ENCODE assay signal across 20 cellular contexts in the genomic region with DNA sequence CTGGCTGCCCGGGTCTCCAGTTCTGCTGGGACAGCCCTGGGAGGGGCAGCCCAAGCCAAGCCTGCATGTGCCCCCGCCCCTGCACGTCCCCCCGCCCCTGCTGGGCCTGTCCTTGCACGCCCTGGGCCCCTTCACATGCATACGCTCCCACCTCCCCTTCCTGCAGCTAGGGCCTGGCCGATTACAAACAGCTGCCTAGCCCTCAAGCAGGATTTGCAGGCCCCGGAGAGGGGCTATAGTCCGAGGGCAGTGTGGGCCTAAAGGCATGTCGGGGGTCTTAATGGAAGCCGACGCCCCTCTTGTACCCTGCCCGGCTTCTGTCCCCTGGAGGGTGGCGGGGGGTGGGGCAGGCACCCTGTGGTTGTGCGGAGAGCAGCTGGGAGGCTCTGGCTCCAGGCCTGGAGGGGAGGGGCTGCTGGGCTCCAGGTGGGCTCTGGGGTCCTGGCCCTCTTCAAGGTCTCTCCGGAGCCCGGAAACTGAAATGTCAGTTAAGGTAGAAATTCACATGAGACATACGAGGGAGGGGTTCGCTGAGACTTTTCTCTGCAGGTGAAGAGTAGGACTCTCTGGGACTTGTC. TPM values are rescaled to one million over a fixed set of nuclear protein-coding genes. Genes with fewer than 3 reads are reported as not detected.
DNase-seq lines count a peak whose midpoint lies in the region; ATAC-seq, FAIRE-seq and TF ChIP-seq lines count a peak whose summit lies in the region.
"Had no signal": no experiment of that assay in that cellular context is flagged by ENCODE, and none has a peak within 500 bp of the region (broad histone marks: within the 10 kb centered on the region; RNA-seq: fewer than 3 reads in every experiment).

No MANE protein-coding gene starts in this region.

- H3K9me3 Mint-ChIP-seq in osteocyte (ENCODE audit: unreplicated experiment) = no peaks in the 10 kb centered on the region

- H3K27ac Mint-ChIP-seq in osteocyte (ENCODE audit: unreplicated experiment) = peak overlapping the region; percentile 95
- H3K27ac Mint-ChIP-seq: activated CD4-positive, alpha-beta T cell treated with anti-CD3 and anti-CD28 coated beads for 36 hours had no signal

- H4K20me1 ChIP-seq in HepG2 (ENCODE audit: insufficient read depth, low read length) = no peaks in the 10 kb centered on the region

- intact Hi-C loops in right lobe of liver (cut with DNase I) = no loop called here
- intact Hi-C loops in HepG2 (cut with micrococcal nuclease; ENCODE audit: unreplicated experiment) = no loop called here
- intact Hi-C loops in esophagus squamous epithelium (cut with DNase I) = loop anchor here (10.0 kb wide), 1 partner anchor 64 kb away; no protein-coding TSS in a partner anchor
- intact Hi-C loops in thyroid gland (cut with DNase I) = no loop called here

- H3K9ac ChIP-seq in HepG2 (ENCODE audit: insufficient read depth, low read depth, low read length) = no peak overlapping the region

- H3K27ac ChIP-seq in right lobe of liver = no peak overlapping the region
- no peak overlapping the region for H3K27ac ChIP-seq in HepG2 (ENCODE audit: extremely low read length, insufficient read depth, low read length)
- peak overlapping the region in 3 of 4 donors; percentile 1 to 75 (median 51) for H3K27ac ChIP-seq in esophagus squamous epithelium
- H3K27ac ChIP-seq in thyroid gland = no peak overlapping the region
- H3K27ac ChIP-seq: pancreas, SK-N-MC had no signal

- no peaks in the 10 kb centered on the region for H3K36me3 ChIP-seq in right lobe of liver
- H3K36me3 ChIP-seq in HepG2 (replicated peaks in 1 of 2; ENCODE audit: control insufficient read depth in 1 of 2, insufficient read depth in 2 of 2, low read length in 2 of 2) = no peaks in the 10 kb centered on the region
- no peaks in the 10 kb centered on the region for H3K36me3 ChIP-seq in esophagus squamous epithelium
- H3K36me3 ChIP-seq in thyroid gland = no peaks in the 10 kb centered on the region
- H3K36me3 ChIP-seq: pancreas, upper lobe of left lung had no signal

- TF ChIP-seq EP300 in HepG2 (IDR thresholded peaks at IDR 0.05; ENCODE audit: low read depth in 2 of 2, low read length in 2 of 2) (no peak), HepG2 (CRISPR knock-in tag; IDR thresholded peaks at IDR 0.05; ENCODE audit: borderline replicate concordance) (no peak)

- no peak for TF ChIP-seq CTCF in right lobe of liver (IDR thresholded peaks at IDR 0.05)
- TF ChIP-seq CTCF in HepG2 (CRISPR knock-in tag; IDR thresholded peaks at IDR 0.05) = no peak
- TF ChIP-seq CTCF in esophagus squamous epithelium (IDR thresholded peaks at IDR 0.05) = no peak
- no peak for TF ChIP-seq CTCF in osteocyte (IDR thresholded peaks at IDR 0.05)
- no peak for TF ChIP-seq CTCF in thyroid gland (IDR thresholded peaks at IDR 0.05)

- H3K4me1 ChIP-seq in right lobe of liver = no peaks in the 10 kb centered on the region
- no peaks in the 10 kb centered on the region for H3K4me1 ChIP-seq in HepG2 (ENCODE audit: insufficient read depth, low read length)
- H3K4me1 ChIP-seq in esophagus squamous epithelium = peaks cover 0 to 50% (median 15%) of the 10 kb centered on the region in 3 donors
- peaks cover 0 to 10% of the 10 kb centered on the region in 2 donors for H3K4me1 ChIP-seq in thyroid gland
- H3K4me1 ChIP-seq: pancreas had no signal

- H3K4me1 Mint-ChIP-seq in osteocyte (ENCODE audit: unreplicated experiment) = peaks cover 72% of the 10 kb centered on the region
- H3K4me1 Mint-ChIP-seq: activated CD4-positive, alpha-beta T cell treated with anti-CD3 and anti-CD28 coated beads for 36 hours; central memory CD8-positive, alpha-beta T cell had no signal

- TF ChIP-seq RAD21 in HepG2 (CRISPR knock-in tag; IDR thresholded peaks at IDR 0.05) = no peak

- H3K9me3 ChIP-seq in right lobe of liver (no peaks in the 10 kb centered on the region), HepG2 (ENCODE audit: low read length) (peaks cover 15% of the 10 kb centered on the region), esophagus squamous epithelium (peaks cover 0 to 10% (median 7%) of the 10 kb centered on the region in 3 donors), thyroid gland (no peaks in the 10 kb centered on the region)
- H3K9me3 ChIP-seq: pancreas had no signal

- H3K4me2 ChIP-seq in HepG2 (ENCODE audit: low read depth, low read length) = no peak overlapping the region

- H3K4me3 ChIP-seq in right lobe of liver = no peak overlapping the region
- no peak overlapping the region for H3K4me3 ChIP-seq in HepG2 (replicated peaks in 1 of 3; ENCODE audit: insufficient read depth in 1 of 3, low read depth in 2 of 3, low read length in 3 of 3)
- H3K4me3 ChIP-seq in esophagus squamous epithelium = no peak overlapping the region
- no peak overlapping the region for H3K4me3 ChIP-seq in thyroid gland (replicated peaks in 1 of 3)
- H3K4me3 ChIP-seq: pancreas, SK-N-MC, upper lobe of left lung had no signal

- FAIRE-seq in HepG2 (lab: Jason Lieb, UNC) (no peak), GM12891 (lab: Jason Lieb, UNC) (no peak)
- FAIRE-seq: pancreas, small intestine had no signal

- H2AFZ ChIP-seq in HepG2 (ENCODE audit: low read length) = no peak overlapping the region

- in situ Hi-C loops in HepG2 (cut with HindIII; ENCODE audit: extremely low pct_ligation_motif_present, low pct_unique_long_range_greater_than_20kb) = no loop called here

- ATAC-seq in right lobe of liver = no peak
- no peak for ATAC-seq in HepG2
- ATAC-seq in HG03280 (IDR thresholded peaks at IDR 0.05; ENCODE audit: unreplicated experiment) = no peak
- ATAC-seq: activated CD4-positive, alpha-beta T cell treated with anti-CD3 and anti-CD28 coated beads for 36 hours; left cardiac atrium; pancreas had no signal

- TF ChIP-seq POLR2A in right lobe of liver (IDR thresholded peaks at IDR 0.05) (no peak), HepG2 (IDR thresholded peaks at IDR 0.05; ENCODE audit: insufficient read depth in 1 of 2, low read depth in 2 of 2, low read length in 2 of 2) (no peak), esophagus squamous epithelium (IDR thresholded peaks at IDR 0.05) (no peak), thyroid gland (IDR thresholded peaks at IDR 0.05) (no peak), GM12891 (IDR thresholded peaks at IDR 0.05; ENCODE audit: low read depth, low read length) (no peak)

- POLR2A ChIA-PET in HepG2 (lab: Yijun Ruan, JAX) = no interaction called here

- BruUV-seq in HepG2 (replicated peaks; lab: Mats Ljungman, UMichigan) = no TSS peak

- no peaks in the 10 kb centered on the region for H3K27me3 ChIP-seq in right lobe of liver
- peaks cover 5 to 22% of the 10 kb centered on the region in 2 experiments; a peak in 3 of 5 replicates for H3K27me3 ChIP-seq in HepG2 (ENCODE audit: control insufficient read depth in 1 of 2, insufficient read depth in 2 of 2, low read length in 2 of 2)
- no peaks in the 10 kb centered on the region for H3K27me3 ChIP-seq in esophagus squamous epithelium
- H3K27me3 ChIP-seq in thyroid gland = no peaks in the 10 kb centered on the region
- H3K27me3 ChIP-seq: pancreas, upper lobe of left lung had no signal

- H3K79me2 ChIP-seq in HepG2 (ENCODE audit: insufficient read depth, low read length) = no peaks in the 10 kb centered on the region

- CTCF ChIA-PET in HepG2 (lab: Yijun Ruan, JAX; ENCODE audit: low intra/inter-chr PET ratio, low total read pairs) = no interaction called here

- H3K4me3 Mint-ChIP-seq in osteocyte (ENCODE audit: unreplicated experiment) = no peak overlapping the region
- H3K4me3 Mint-ChIP-seq: activated CD4-positive, alpha-beta T cell treated with anti-CD3 and anti-CD28 coated beads for 36 hours; central memory CD8-positive, alpha-beta T cell had no signal

- WGBS in right lobe of liver (ENCODE audit: insufficient coverage, low coverage, low lambda C conversion rate, missing lambda C conversion rate) = 52% methylated on average over 4 of the region's 19 CpGs
- WGBS in HepG2 (ENCODE audit: low lambda C conversion rate) = 44% methylated on average over 11 of the region's 19 CpGs
- WGBS in esophagus squamous epithelium, 2 donors = 81 to 85% methylated on average over 4 to 5 of the region's 19 CpGs
- WGBS in thyroid gland, 2 donors = 73% methylated on average over 15 to 19 of the region's 19 CpGs

- DNase-seq in right lobe of liver (peak in 2 of 3 donors; percentile 8 to 25), HepG2 (ENCODE audit: low spot score) (no peak), esophagus squamous epithelium (lab: John Stamatoyannopoulos, UW) (no peak), osteocyte (ENCODE audit: extremely low spot score, unreplicated experiment) (no peak), thyroid gland (no peak), GM12891 (ENCODE audit: insufficient read length, low spot score) (no peak), HCEC 1CT (no peak)
- DNase-seq: activated CD4-positive, alpha-beta T cell treated with anti-CD3 and anti-CD28 coated beads for 36 hours; activated effector memory CD4-positive, alpha-beta T cell treated with Interleukin-2 at 50 U/mL for 16 hours; amniotic stem cell; DMS53; left cardiac atrium; MM.1S; NCI-H2029 treated with DMSO at 0.1 percent for 48 hours; small intestine had no signal

- H3K36me3 Mint-ChIP-seq in osteocyte (ENCODE audit: unreplicated experiment) = peaks cover 7% of the 10 kb centered on the region

- H3K27me3 Mint-ChIP-seq in osteocyte (ENCODE audit: unreplicated experiment) = no peaks in the 10 kb centered on the region
- H3K27me3 Mint-ChIP-seq: activated CD4-positive, alpha-beta T cell treated with anti-CD3 and anti-CD28 coated beads for 36 hours had no signal

RNA-seq across cellular contexts. Expression of a gene that starts 16.9 kb away (rescaled TPM):
- total RNA-seq in right lobe of liver = 10 to 100 TPM in 2 of 6 experiments, 1 to 10 TPM in 4; 1.5 to 17.0 (median 7.7) TPM
- total RNA-seq in HepG2 (2016; rRNA removed; fragmentation: Illumina TruSeq; extraction: Trizol) = not detected in 2 replicates
- total RNA-seq in HepG2 (2016; cell fraction: cytosol; rRNA removed; fragmentation: Illumina TruSeq; extraction: Trizol; ENCODE audit: low read depth) = not detected in 2 replicates
- not detected in 2 replicates for total RNA-seq in HepG2 (2016; cell fraction: insoluble cytoplasmic fraction; rRNA removed; fragmentation: Illumina TruSeq; extraction: Trizol)
- not detected in 2 replicates for total RNA-seq in HepG2 (2016; cell fraction: membrane; rRNA removed; fragmentation: Illumina TruSeq; extraction: Trizol)
- total RNA-seq in HepG2 (2016; cell fraction: nucleus; rRNA removed; fragmentation: Illumina TruSeq; extraction: Trizol) = not detected in 2 replicates
- under 0.01 TPM in 1 of 2 replicates, not detected in the other for polyA plus RNA-seq in HepG2 (2011; rRNA removed)
- under 0.01 TPM in 1 of 2 replicates, not detected in the other for polyA plus RNA-seq in HepG2 (2011; cell fraction: cytosol; rRNA removed)
- 0.07 and 0.08 TPM in 2 replicates for polyA plus RNA-seq in HepG2 (2011; cell fraction: nucleus; rRNA removed)
- polyA plus RNA-seq in HepG2 (2012) = not detected in 2 replicates
- not detected in 2 replicates for polyA plus RNA-seq in HepG2 (2016; cell fraction: cytosol; fragmentation: Illumina TruSeq; extraction: Trizol; ENCODE audit: low read depth)
- not detected in 2 replicates for polyA plus RNA-seq in HepG2 (2016; cell fraction: insoluble cytoplasmic fraction; fragmentation: Illumina TruSeq; extraction: Trizol; ENCODE audit: low read depth)
- polyA plus RNA-seq in HepG2 (2016; cell fraction: membrane; fragmentation: Illumina TruSeq; extraction: Trizol; ENCODE audit: low read depth) = not detected in 2 replicates
- polyA plus RNA-seq in HepG2 (2016; cell fraction: nucleus; fragmentation: Illumina TruSeq; extraction: Trizol; ENCODE audit: insufficient read depth, low read depth) = 0.19 TPM in 1 of 2 replicates, not detected in the other
- 0.04 and 20.3 TPM in 2 replicates for polyA minus RNA-seq in HepG2 (2011; rRNA and poly(A)+ RNA removed; ENCODE audit: low replicate concordance)
- polyA minus RNA-seq in HepG2 (2011; cell fraction: cytosol; rRNA and poly(A)+ RNA removed) = 0.20 TPM in 1 of 2 replicates, not detected in the other
- not detected in 2 replicates for polyA minus RNA-seq in HepG2 (2011; cell fraction: nucleus; rRNA and poly(A)+ RNA removed)
- 10 to 100 TPM in 1 of 4 donors, 1 to 10 TPM in 3; 4.0 to 12.8 (median 6.3) TPM for total RNA-seq in esophagus squamous epithelium
- 1,552 and 1,672 TPM in 2 replicates for total RNA-seq in osteocyte
- total RNA-seq in thyroid gland = 10 to 100 TPM in 2 of 4 donors, 1 to 10 TPM in 2; 4.8 to 16.5 (median 9.4) TPM
- 0.81 TPM for polyA plus RNA-seq in GM12891 (2012; ENCODE audit: low read depth, missing spikeins)

Comparison
In these comparisons a context has a peak if more than half of its experiments do, and no peak if none do; other contexts are left out.
1. DNase-seq: peak in right lobe of liver (2 of 3); none in HepG2 (single experiment), esophagus squamous epithelium (single experiment), osteocyte (single experiment), thyroid gland (0 of 2), GM12891 (single experiment) and HCEC 1CT (single experiment).
2. H3K27ac ChIP-seq: peak in esophagus squamous epithelium (3 of 4); none in right lobe of liver (0 of 3), HepG2 (single experiment) and thyroid gland (0 of 3).
3. RNA of a gene that starts 16.9 kb away (total RNA-seq): 1,552 to 1,672 TPM in osteocyte; 4.8 to 16.5 TPM in thyroid gland, 1.5 to 17.0 TPM in right lobe of liver, 4.0 to 12.8 TPM in esophagus squamous epithelium and not detected in HepG2; every median in the first group is over 10 times any median in the second.